ENCODE assay signal across 8 cellular contexts in genomic region chr15:33068531-33068990, GRCh38.
DNase-seq lines count a peak whose midpoint lies in the region; ATAC-seq and TF ChIP-seq lines count a peak whose summit lies in the region.

No MANE protein-coding gene starts in this region.

- H3K4me1 ChIP-seq in Caco-2 = no peaks in the 10 kb centered on the region

- H3K27me3 ChIP-seq in Caco-2 (replicated peaks; ENCODE audit: control insufficient read depth, insufficient read depth, low read length) = no peaks in the 10 kb centered on the region

- BruUV-seq in Caco-2 (replicated peaks; lab: Mats Ljungman, UMichigan) = no TSS peak

- intact Hi-C loops in Caco-2 (cut with micrococcal nuclease; ENCODE audit: unreplicated experiment) = no loop called here

- peaks cover 9 to 13% of the 10 kb centered on the region in 2 donors for H3K4me1 Mint-ChIP-seq in effector memory CD8-positive, alpha-beta T cell (ENCODE audit: low read depth in 2 of 2)
- H3K4me1 Mint-ChIP-seq in Caco-2 (ENCODE audit: low read depth, unreplicated experiment) = no peaks in the 10 kb centered on the region

- CTCF ChIA-PET in Caco-2 (lab: Charles Lee) = interaction anchor here (1.2 kb wide), 1 partner anchor 18 kb away, joined by 4 read pairs; no protein-coding TSS in a partner anchor

- no peak overlapping the region for H3K4me3 ChIP-seq in Caco-2 (ENCODE audit: low read depth, low read length)

- ATAC-seq in effector memory CD8-positive, alpha-beta T cell (replicated peaks) = no peak
- ATAC-seq in HG02852 (IDR thresholded peaks at IDR 0.05; ENCODE audit: unreplicated experiment) (no peak), HG03354 (IDR thresholded peaks at IDR 0.05; ENCODE audit: poor library complexity, severe bottlenecking, unreplicated experiment) (no peak)

- POLR2A ChIA-PET in Caco-2 (lab: Charles Lee) = no interaction called here

- peak overlapping the region in 1 of 2 donors; percentile 9 for H3K27ac Mint-ChIP-seq in effector memory CD8-positive, alpha-beta T cell
- H3K27ac Mint-ChIP-seq in Caco-2 (ENCODE audit: unreplicated experiment) = no peak overlapping the region

- H3K36me3 ChIP-seq in Caco-2 (ENCODE audit: control insufficient read depth, insufficient read depth, low read length) = no peaks in the 10 kb centered on the region

- peaks cover 17 to 40% of the 10 kb centered on the region in 2 donors for H3K27me3 Mint-ChIP-seq in effector memory CD8-positive, alpha-beta T cell
- peaks cover 5% of the 10 kb centered on the region for H3K27me3 Mint-ChIP-seq in Caco-2 (ENCODE audit: insufficient read depth, unreplicated experiment)

- H3K9me3 Mint-ChIP-seq in effector memory CD8-positive, alpha-beta T cell = no peaks in the 10 kb centered on the region
- H3K9me3 Mint-ChIP-seq in Caco-2 (ENCODE audit: unreplicated experiment) = no peaks in the 10 kb centered on the region

- DNase-seq in GM04504 (ENCODE audit: low read depth) (peak; percentile 19), NCI-H748 treated with DMSO at 0.1 percent for 48 hours (lab: John Stamatoyannopoulos, UW) (peak; percentile 46), fibroblast of peridontal ligament (ENCODE audit: extremely low read depth) (peak; percentile 14), renal cortical epithelial cell (ENCODE audit: low read depth) (peak; percentile 98), Caco-2 (no peak)
- no peak for DNase-seq in effector memory CD8-positive, alpha-beta T cell

- peak overlapping the region in 1 of 2 donors; percentile 62 for H3K4me3 Mint-ChIP-seq in effector memory CD8-positive, alpha-beta T cell
- H3K4me3 Mint-ChIP-seq in Caco-2 (ENCODE audit: unreplicated experiment) = no peak overlapping the region

- H3K9me3 ChIP-seq in Caco-2 = no peaks in the 10 kb centered on the region

- no peaks in the 10 kb centered on the region for H3K36me3 Mint-ChIP-seq in effector memory CD8-positive, alpha-beta T cell (ENCODE audit: insufficient read depth)
- H3K36me3 Mint-ChIP-seq in Caco-2 (ENCODE audit: insufficient read depth, unreplicated experiment) = no peaks in the 10 kb centered on the region

- no peak for TF ChIP-seq CTCF in Caco-2 (IDR thresholded peaks at IDR 0.05; ENCODE audit: insufficient read depth in 1 of 2, low read depth in 1 of 2, low read length in 1 of 2, severe bottlenecking in 1 of 2, unreplicated experiment in 1 of 2)

Comparison
In these comparisons a context has a peak if more than half of its experiments do, and no peak if none do; other contexts are left out.
1. DNase-seq: peak in GM04504 (single experiment), NCI-H748 treated with DMSO at 0.1 percent for 48 hours (single experiment), fibroblast of peridontal ligament (single experiment) and renal cortical epithelial cell (single experiment); none in effector memory CD8-positive, alpha-beta T cell (0 of 3) and Caco-2 (0 of 2).